ENCODE assay signal across 8 cellular contexts in genomic region chr10:73911553-73912004, GRCh38. TPM values are rescaled to one million over a fixed set of nuclear protein-coding genes. Genes with fewer than 3 reads are reported as not detected.
A peak's percentile ranks its signal among the peaks of the same experiment; 100 is the strongest.
DNase-seq lines count a peak whose midpoint lies in the region; ATAC-seq, FAIRE-seq and TF ChIP-seq lines count a peak whose summit lies in the region.

No MANE protein-coding gene starts in this region.

- H3K4me1 ChIP-seq in CD4-positive, CD25-positive, alpha-beta regulatory T cell (ENCODE audit: control insufficient read depth, insufficient read depth, low read length, poor library complexity, severe bottlenecking): peaks cover 23% of the 10 kb centered on the region
- H3K4me1 ChIP-seq in NT2/D1 (ENCODE audit: insufficient read depth, insufficient read length): peaks cover 17% of the 10 kb centered on the region

- H3K27me3 Mint-ChIP-seq in CD4-positive, CD25-positive, alpha-beta regulatory T cell: peaks cover 61% of the 10 kb centered on the region
- peaks cover 50% of the 10 kb centered on the region for H3K27me3 Mint-ChIP-seq in neural crest cell (ENCODE audit: low read depth)

- peaks cover 3% of the 10 kb centered on the region for H3K36me3 Mint-ChIP-seq in CD4-positive, CD25-positive, alpha-beta regulatory T cell
- no peaks in the 10 kb centered on the region for H3K36me3 Mint-ChIP-seq in neural crest cell (ENCODE audit: low read depth)

- no peak overlapping the region for H3K4me3 ChIP-seq in CD4-positive, CD25-positive, alpha-beta regulatory T cell (ENCODE audit: low read depth, low read length)
- H3K4me3 ChIP-seq in NT2/D1 (ENCODE audit: insufficient read length, low read depth): peak overlapping the region; percentile 66
- peak overlapping the region; percentile 65 for H3K4me3 ChIP-seq in epithelial cell of esophagus (ENCODE audit: low read length)

- no peak overlapping the region for H3K27ac ChIP-seq in CD4-positive, CD25-positive, alpha-beta regulatory T cell (ENCODE audit: insufficient read depth, low read length, poor library complexity, severe bottlenecking)

- no peaks in the 10 kb centered on the region for H3K36me3 ChIP-seq in CD4-positive, CD25-positive, alpha-beta regulatory T cell (ENCODE audit: control insufficient read depth, insufficient read depth, low read length)
- peaks cover 38% of the 10 kb centered on the region for H3K36me3 ChIP-seq in NT2/D1 (ENCODE audit: insufficient read depth, insufficient read length, low read length)

- no peak for ATAC-seq in CD4-positive, CD25-positive, alpha-beta regulatory T cell (ENCODE audit: low read depth in 2 of 2)
- no peak for ATAC-seq in GM18868 (IDR thresholded peaks at IDR 0.05; ENCODE audit: unreplicated experiment)

- H3K27ac Mint-ChIP-seq in CD4-positive, CD25-positive, alpha-beta regulatory T cell: no peak overlapping the region
- H3K27ac Mint-ChIP-seq in neural crest cell (ENCODE audit: unreplicated experiment): no peak overlapping the region

- H3K27me3 ChIP-seq in CD4-positive, CD25-positive, alpha-beta regulatory T cell (ENCODE audit: control insufficient read depth, insufficient read depth, low read length): peaks cover 29% of the 10 kb centered on the region
- peaks cover 26% of the 10 kb centered on the region for H3K27me3 ChIP-seq in NT2/D1 (ENCODE audit: insufficient read depth, insufficient read length)

- H3K9ac ChIP-seq in NT2/D1 (ENCODE audit: insufficient read length, low read depth): peak overlapping the region; percentile 81

- TF ChIP-seq CTCF in epithelial cell of esophagus (IDR thresholded peaks at IDR 0.05; ENCODE audit: insufficient read depth, low read depth, low read length, missing control alignments): no peak
- TF ChIP-seq CTCF in neural crest cell (conservative IDR thresholded peaks at IDR 0.05): no peak

- no peak for DNase-seq in CD4-positive, CD25-positive, alpha-beta regulatory T cell
- DNase-seq in NT2/D1 (ENCODE audit: low read depth, low spot score) (no peak), epithelial cell of esophagus (ENCODE audit: low read depth) (peak; percentile 43), neural crest cell (ENCODE audit: low read depth, low spot score) (no peak), HTR-8/SVneo (ENCODE audit: insufficient read length, low spot score) (no peak), NCI-H2081 treated with DMSO at 0.1 percent for 48 hours (lab: John Stamatoyannopoulos, UW) (no peak), NCI-H1694 treated with DMSO at 0.1 percent for 48 hours (lab: John Stamatoyannopoulos, UW) (no peak)

- peak overlapping the region in 3 of 4 donors; percentile 84 to 94 (median 86) for H3K4me3 Mint-ChIP-seq in CD4-positive, CD25-positive, alpha-beta regulatory T cell
- peak overlapping the region; percentile 88 for H3K4me3 Mint-ChIP-seq in neural crest cell

- H3K9me3 ChIP-seq in CD4-positive, CD25-positive, alpha-beta regulatory T cell (ENCODE audit: control insufficient read depth in 2 of 2, low read length in 2 of 2): no peaks in the 10 kb centered on the region
- H3K9me3 ChIP-seq in NT2/D1 (ENCODE audit: insufficient read depth, low read length): no peaks in the 10 kb centered on the region

- FAIRE-seq in HTR-8/SVneo (lab: Jason Lieb, UNC): no peak

- H3K4me1 Mint-ChIP-seq in CD4-positive, CD25-positive, alpha-beta regulatory T cell: peaks cover 0 to 38% (median 11%) of the 10 kb centered on the region in 4 donors
- H3K4me1 Mint-ChIP-seq in neural crest cell: peaks cover 45% of the 10 kb centered on the region

- peaks cover 0 to 5% (median 0%) of the 10 kb centered on the region in 7 donors for H3K9me3 Mint-ChIP-seq in CD4-positive, CD25-positive, alpha-beta regulatory T cell
- H3K9me3 Mint-ChIP-seq in neural crest cell: no peaks in the 10 kb centered on the region

RNA-seq across cellular contexts. Expression of gene PLAU, which starts 0.6 kb away (rescaled TPM):
- total RNA-seq in CD4-positive, CD25-positive, alpha-beta regulatory T cell: 0.35 TPM
- not detected for polyA plus RNA-seq in CD4-positive, CD25-positive, alpha-beta regulatory T cell
- 3.5 and 4.2 TPM in 2 replicates for total RNA-seq in neural crest cell

RNA-seq across cellular contexts. Expression of gene CAMK2G, which starts 37.2 kb away (rescaled TPM):
- 58.8 TPM for total RNA-seq in CD4-positive, CD25-positive, alpha-beta regulatory T cell
- polyA plus RNA-seq in CD4-positive, CD25-positive, alpha-beta regulatory T cell: 1 to 10 TPM; 4.3 to 5.3 (median 4.7) TPM
- 25.5 and 25.7 TPM in 2 replicates for total RNA-seq in neural crest cell
